Comparison of ENCODE assay signal across 9 cellular contexts in genomic region chr9:128722380-128723351, GRCh38. TPM values are rescaled to one million over a fixed set of nuclear protein-coding genes. Genes with fewer than 3 reads are reported as not detected.
DNase-seq lines count a peak whose midpoint lies in the region; ATAC-seq and TF ChIP-seq lines count a peak whose summit lies in the region.
"Had no signal": no experiment of that assay in that cellular context is flagged by ENCODE, and none has a peak within 500 bp of the region (broad histone marks: within the 10 kb centered on the region; RNA-seq: fewer than 3 reads in every experiment).

No MANE protein-coding gene starts in this region.

- BruUV-seq in PC-3 (replicated peaks; lab: Mats Ljungman, UMichigan): no TSS peak

- TF ChIP-seq CTCF in GM12875 (IDR thresholded peaks at IDR 0.05; ENCODE audit: borderline replicate concordance, insufficient read depth, low read depth, low read length) (no peak), PC-3 (conservative IDR thresholded peaks at IDR 0.05; ENCODE audit: low read depth, low read length) (no peak), endodermal cell (conservative IDR thresholded peaks at IDR 0.05) (no peak), gastrocnemius medialis (IDR thresholded peaks at IDR 0.05 in 4 of 5, conservative IDR thresholded peaks at IDR 0.05 in 1 of 5) (no peak), psoas muscle (IDR thresholded peaks at IDR 0.05) (no peak), right atrium auricular region (IDR thresholded peaks at IDR 0.05) (no peak)

- no peak overlapping the region for H2AFZ ChIP-seq in PC-3 (ENCODE audit: low read length)

- WGBS in endodermal cell (ENCODE audit: insufficient coverage in 1 of 2, insufficient read length in 1 of 2), 2 experiments: 76 to 89% methylated on average over 4 to 9 of the region's 9 CpGs
- WGBS in psoas muscle, 3 donors: 51 to 70% (median 60%) methylated on average over 9 of the region's 9 CpGs

- H3K4me1 Mint-ChIP-seq in endodermal cell: peaks cover 10% of the 10 kb centered on the region

- H3K4me3 Mint-ChIP-seq in endodermal cell: peak overlapping the region; percentile 87

- CTCF ChIA-PET in PC-3 (lab: Charles Lee): no interaction called here

- no peaks in the 10 kb centered on the region for H3K27me3 ChIP-seq in PC-3 (ENCODE audit: low read length)
- no peaks in the 10 kb centered on the region for H3K27me3 ChIP-seq in endodermal cell (ENCODE audit: control insufficient read depth, insufficient read depth, low read length, poor library complexity, severe bottlenecking)
- H3K27me3 ChIP-seq in gastrocnemius medialis: no peaks in the 10 kb centered on the region
- no peaks in the 10 kb centered on the region for H3K27me3 ChIP-seq in psoas muscle (ENCODE audit: insufficient read depth in 3 of 3, low read length in 2 of 3)
- no peaks in the 10 kb centered on the region for H3K27me3 ChIP-seq in right atrium auricular region

- ATAC-seq in PC-3: no peak
- no peak for ATAC-seq in gastrocnemius medialis
- ATAC-seq in psoas muscle: no peak

- H3K27ac ChIP-seq in PC-3 (ENCODE audit: low read length) (no peak overlapping the region), endodermal cell (ENCODE audit: low read depth, low read length) (peak overlapping the region; percentile 49), gastrocnemius medialis (peak overlapping the region; percentile 27 to 81 (median 76)), psoas muscle (no peak overlapping the region), right atrium auricular region (no peak overlapping the region)

- no peaks in the 10 kb centered on the region for H3K27me3 Mint-ChIP-seq in endodermal cell (ENCODE audit: insufficient read depth)

- H3K4me3 ChIP-seq in GM12875 (ENCODE audit: low read depth, low read length) (peak overlapping the region; percentile 97), PC-3 (ENCODE audit: low read length) (peak overlapping the region; percentile 81), endodermal cell (ENCODE audit: low read length) (peak overlapping the region; percentile 89), gastrocnemius medialis (no peak overlapping the region), psoas muscle (no peak overlapping the region), right atrium auricular region (peak overlapping the region in 1 of 2 donors; percentile 71)

- H3K9me2 ChIP-seq in PC-3 (replicated peaks; ENCODE audit: low read length): no peaks in the 10 kb centered on the region

- TF ChIP-seq POLR2A in gastrocnemius medialis (IDR thresholded peaks at IDR 0.05): no peak

- peak overlapping the region; percentile 94 for H3K4me2 ChIP-seq in PC-3 (ENCODE audit: low read length)

- no peaks in the 10 kb centered on the region for H4K20me1 ChIP-seq in PC-3 (ENCODE audit: low read length)

- H3K36me3 ChIP-seq in PC-3 (ENCODE audit: low read depth, low read length) (no peaks in the 10 kb centered on the region), endodermal cell (ENCODE audit: control insufficient read depth, insufficient read depth, low read length) (no peaks in the 10 kb centered on the region), gastrocnemius medialis (no peaks in the 10 kb centered on the region), psoas muscle (ENCODE audit: insufficient read depth in 1 of 2, low read depth in 1 of 2) (peaks cover 0 to 4% of the 10 kb centered on the region in 2 donors), right atrium auricular region (no peaks in the 10 kb centered on the region)

- no peaks in the 10 kb centered on the region for H3K4me1 ChIP-seq in PC-3 (ENCODE audit: insufficient read depth, low read length)
- H3K4me1 ChIP-seq in endodermal cell (ENCODE audit: control insufficient read depth, insufficient read depth, low read length): no peaks in the 10 kb centered on the region
- H3K4me1 ChIP-seq in gastrocnemius medialis: peaks cover 0 to 8% of the 10 kb centered on the region in 2 donors
- H3K4me1 ChIP-seq in psoas muscle: peaks cover 8% of the 10 kb centered on the region
- peaks cover 0 to 22% of the 10 kb centered on the region in 2 donors for H3K4me1 ChIP-seq in right atrium auricular region

- no peak for DNase-seq in PC-3
- DNase-seq in endodermal cell: peak; percentile 45
- DNase-seq in gastrocnemius medialis: no peak
- no peak for DNase-seq in activated CD8-positive, alpha-beta memory T cell treated with anti-CD3 and anti-CD28 coated beads, Interleukin-2, amount 50 U/mL, for 48 hours
- no peak for DNase-seq in psoas muscle
- no peak for DNase-seq in right atrium auricular region (ENCODE audit: low spot score)
- DNase-seq: hypothalamus, NCI-H1092 treated with DMSO at 0.1 percent for 48 hours had no signal

- POLR2A ChIA-PET in PC-3 (lab: Charles Lee; ENCODE audit: unreplicated experiment): no interaction called here

- H3K27ac Mint-ChIP-seq in endodermal cell: no peak overlapping the region

- peaks cover 17% of the 10 kb centered on the region for H3K36me3 Mint-ChIP-seq in endodermal cell (ENCODE audit: low read depth)

- no peaks in the 10 kb centered on the region for H3F3A ChIP-seq in PC-3 (ENCODE audit: low read length, unreplicated experiment)

- 0 out of 2 replicates have a peak, but pooled peaks cover 4% of the 10 kb centered on the region for H3K79me2 ChIP-seq in PC-3 (ENCODE audit: low read length)

- intact Hi-C loops in PC-3 (cut with micrococcal nuclease): no loop called here
- intact Hi-C loops in gastrocnemius medialis (cut with DNase I; ENCODE audit: low total_unique reads): no loop called here
- intact Hi-C loops in psoas muscle (cut with DNase I): loop anchor here in 1 of 2 donors (10.0 kb wide), 1 partner anchor 222 kb away; the partner anchor contains the start of genes DOLK and NUP188

- H3K9me3 Mint-ChIP-seq in endodermal cell: no peaks in the 10 kb centered on the region

- in situ Hi-C loops in gastrocnemius medialis (cut with MboI; ENCODE audit: low sequenced_read_pairs in 4 of 4): no loop called here

- H3K9ac ChIP-seq in PC-3 (ENCODE audit: low read length): peak overlapping the region; percentile 88; the same call in 1 of the 2 replicates
- peak overlapping the region; percentile 34 for H3K9ac ChIP-seq in endodermal cell (ENCODE audit: extremely low read depth, low read length, poor library complexity, severe bottlenecking)

- no peaks in the 10 kb centered on the region for H3K9me3 ChIP-seq in PC-3 (ENCODE audit: low read length)
- H3K9me3 ChIP-seq in endodermal cell (ENCODE audit: control insufficient read depth, low read length): no peaks in the 10 kb centered on the region
- H3K9me3 ChIP-seq in gastrocnemius medialis: no peaks in the 10 kb centered on the region
- no peaks in the 10 kb centered on the region for H3K9me3 ChIP-seq in psoas muscle
- H3K9me3 ChIP-seq in right atrium auricular region: no peaks in the 10 kb centered on the region

RNA-seq across cellular contexts. Expression of gene ZDHHC12, which starts 1.3 kb away (rescaled TPM):
- total RNA-seq in PC-3 (2014; rRNA removed): 82.4 and 86.1 TPM in 2 replicates
- total RNA-seq in endodermal cell: 10 to 100 TPM; 50.5 to 59.6 TPM
- 27.6 TPM for polyA plus RNA-seq in endodermal cell (2013, experiment 1 of 2)
- polyA plus RNA-seq in endodermal cell (2013, experiment 2 of 2): 26.7 TPM
- 10 to 100 TPM in 3 of 4 donors, 1 to 10 TPM in 1; 8.9 to 37.3 (median 31.0) TPM for total RNA-seq in gastrocnemius medialis
- total RNA-seq in psoas muscle: 1 to 10 TPM; 4.5 to 7.2 (median 5.0) TPM
- polyA plus RNA-seq in psoas muscle: 10 to 100 TPM in 2 of 3 donors, 1 to 10 TPM in 1; 9.7 to 18.5 (median 12.4) TPM
- 10 to 100 TPM; 22.8 to 24.4 TPM for total RNA-seq in right atrium auricular region

RNA-seq across cellular contexts. Expression of gene PKN3, which starts 20.4 kb away (rescaled TPM):
- total RNA-seq in PC-3 (2014; rRNA removed): 7.8 and 9.4 TPM in 2 replicates
- total RNA-seq in endodermal cell: 10 to 100 TPM; 26.0 to 27.2 TPM
- 17.5 TPM for polyA plus RNA-seq in endodermal cell (2013, experiment 1 of 2)
- 17.8 TPM for polyA plus RNA-seq in endodermal cell (2013, experiment 2 of 2)
- 1 to 10 TPM; 1.4 to 5.2 (median 3.3) TPM for total RNA-seq in gastrocnemius medialis
- total RNA-seq in psoas muscle: 1 to 10 TPM; 2.6 to 5.0 (median 3.4) TPM
- 1 to 10 TPM; 2.9 to 4.4 (median 3.1) TPM for polyA plus RNA-seq in psoas muscle
- 1 to 10 TPM; 4.5 to 8.6 TPM for total RNA-seq in right atrium auricular region

RNA-seq across cellular contexts. Expression of gene SET, which starts 33.6 kb away (rescaled TPM):
- 647 and 709 TPM in 2 replicates for total RNA-seq in PC-3 (2014; rRNA removed)
- total RNA-seq in endodermal cell: 100 to 1,000 TPM; 762 to 795 TPM
- 715 TPM for polyA plus RNA-seq in endodermal cell (2013, experiment 1 of 2)
- polyA plus RNA-seq in endodermal cell (2013, experiment 2 of 2): 707 TPM
- total RNA-seq in gastrocnemius medialis: 100 to 1,000 TPM; 102 to 191 (median 170) TPM
- total RNA-seq in psoas muscle: 100 to 1,000 TPM; 171 to 283 (median 203) TPM
- polyA plus RNA-seq in psoas muscle: 100 to 1,000 TPM; 141 to 244 (median 230) TPM
- 100 to 1,000 TPM; 104 to 125 TPM for total RNA-seq in right atrium auricular region

RNA-seq across cellular contexts. Expression of gene ZER1, which starts 49.1 kb away (rescaled TPM):
- 14.8 and 20.6 TPM in 2 replicates for total RNA-seq in PC-3 (2014; rRNA removed)
- total RNA-seq in endodermal cell: 10 to 100 TPM; 33.0 to 33.8 TPM
- polyA plus RNA-seq in endodermal cell (2013, experiment 1 of 2): 23.8 TPM
- polyA plus RNA-seq in endodermal cell (2013, experiment 2 of 2): 22.5 TPM
- total RNA-seq in gastrocnemius medialis: 100 to 1,000 TPM in 3 of 4 donors, 10 to 100 TPM in 1; 63.6 to 115 (median 105) TPM
- total RNA-seq in psoas muscle: 10 to 100 TPM; 40.3 to 67.2 (median 65.0) TPM
- polyA plus RNA-seq in psoas muscle: 10 to 100 TPM; 15.2 to 54.8 (median 30.8) TPM
- 10 to 100 TPM; 61.6 to 72.6 TPM for total RNA-seq in right atrium auricular region

Comparison
In these comparisons a context has a peak if more than half of its experiments do, and no peak if none do; other contexts are left out.
1. H3K4me3 ChIP-seq: peak in GM12875 (single experiment), PC-3 (single experiment) and endodermal cell (single experiment); none in gastrocnemius medialis (0 of 4) and psoas muscle (single experiment).
2. H3K27ac ChIP-seq: peak in endodermal cell (single experiment) and gastrocnemius medialis (4 of 4); none in PC-3 (single experiment), psoas muscle (single experiment) and right atrium auricular region (0 of 2).